In genomic region chr2:178819147-178819875, GRCh38 we compare ENCODE assay signal across 12 cellular contexts. TPM values are rescaled to one million over a fixed set of nuclear protein-coding genes. Genes with fewer than 3 reads are reported as not detected.
DNase-seq lines count a peak whose midpoint lies in the region; ATAC-seq and TF ChIP-seq lines count a peak whose summit lies in the region.
"Had no signal": no experiment of that assay in that cellular context is flagged by ENCODE, and none has a peak within 500 bp of the region (broad histone marks: within the 10 kb centered on the region; RNA-seq: fewer than 3 reads in every experiment).

No MANE protein-coding gene starts in this region.

- H3K27ac Mint-ChIP-seq in activated CD8-positive, alpha-beta T cell treated with anti-CD3 and anti-CD28 coated beads for 36 hours: no peak overlapping the region
- no peak overlapping the region for H3K27ac Mint-ChIP-seq in activated naive CD4-positive, alpha-beta T cell treated with anti-CD3 and anti-CD28 coated beads, Interleukin-2, amount 50 U/mL, for 72 hours

- POLR2A ChIA-PET in activated CD8-positive, alpha-beta T cell treated with anti-CD3 and anti-CD28 coated beads for 36 hours (lab: Charles Lee): no interaction called here

- no peak overlapping the region for H3K4me3 Mint-ChIP-seq in activated CD8-positive, alpha-beta T cell treated with anti-CD3 and anti-CD28 coated beads for 36 hours

- no peak for TF ChIP-seq CTCF in activated CD8-positive, alpha-beta T cell treated with anti-CD3 and anti-CD28 coated beads for 36 hours (IDR thresholded peaks at IDR 0.05)
- TF ChIP-seq CTCF in retinal pigment epithelial cell (conservative IDR thresholded peaks at IDR 0.05; ENCODE audit: low read depth, low read length): peak; percentile 5

- peaks cover 10% of the 10 kb centered on the region for H3K4me1 Mint-ChIP-seq in activated CD8-positive, alpha-beta T cell treated with anti-CD3 and anti-CD28 coated beads for 36 hours (ENCODE audit: low read depth)

- no peak overlapping the region for H3K4me3 ChIP-seq in retinal pigment epithelial cell (ENCODE audit: low read length)
- H3K4me3 ChIP-seq: Peyer's patch, testis had no signal

- no peak for DNase-seq in activated CD8-positive, alpha-beta T cell treated with anti-CD3 and anti-CD28 coated beads for 36 hours
- DNase-seq in retinal pigment epithelial cell (ENCODE audit: low read depth): no peak
- no peak for DNase-seq in activated CD4-positive, CD25-positive, alpha-beta regulatory T cell (lab: John Stamatoyannopoulos, UW)
- no peak for DNase-seq in activated naive CD4-positive, alpha-beta T cell treated with anti-CD3 and anti-CD28 coated beads, Interleukin-2, amount 50 U/mL, for 72 hours (ENCODE audit: low spot score in 2 of 2)
- DNase-seq: activated CD4-positive, alpha-beta T cell treated with anti-CD3 and anti-CD28 coated beads, Interleukin-2, amount 50 U/mL, for 48 hours; NCI-H446; Peyer's patch; stimulated activated CD4-positive, alpha-beta T cell treated with anti-CD3 and anti-CD28 coated beads, Interleukin-12 subunit alpha, Interleukin-12 subunit beta, amount 100 ng/mL, for 4 hours; testis had no signal

- H3K9me3 Mint-ChIP-seq in activated CD8-positive, alpha-beta T cell treated with anti-CD3 and anti-CD28 coated beads for 36 hours: peaks cover 2% of the 10 kb centered on the region
- peaks cover 0 to 3% of the 10 kb centered on the region in 2 donors for H3K9me3 Mint-ChIP-seq in activated naive CD4-positive, alpha-beta T cell treated with anti-CD3 and anti-CD28 coated beads, Interleukin-2, amount 50 U/mL, for 72 hours

- no peaks in the 10 kb centered on the region for H3K27me3 Mint-ChIP-seq in activated CD8-positive, alpha-beta T cell treated with anti-CD3 and anti-CD28 coated beads for 36 hours

- CTCF ChIA-PET in activated CD8-positive, alpha-beta T cell treated with anti-CD3 and anti-CD28 coated beads for 36 hours (lab: Charles Lee): interaction anchor here (0.8 to 1.3 kb wide), 4 partner anchors 15 to 310 kb away, joined by 3 to 6 read pairs (median 4); no protein-coding TSS in a partner anchor

- ATAC-seq in GM18517 (IDR thresholded peaks at IDR 0.05; ENCODE audit: unreplicated experiment) (peak; percentile 7), HG02852 (IDR thresholded peaks at IDR 0.05; ENCODE audit: unreplicated experiment) (peak; percentile 32), HG03135 (IDR thresholded peaks at IDR 0.05; ENCODE audit: unreplicated experiment) (no peak)
- ATAC-seq in activated CD8-positive, alpha-beta T cell treated with anti-CD3 and anti-CD28 coated beads for 36 hours: peak; percentile 70
- ATAC-seq in activated naive CD4-positive, alpha-beta T cell treated with anti-CD3 and anti-CD28 coated beads, Interleukin-2, amount 50 U/mL, for 72 hours: no peak

- intact Hi-C loops in activated CD8-positive, alpha-beta T cell treated with anti-CD3 and anti-CD28 coated beads for 36 hours (cut with micrococcal nuclease): no loop called here

- no peaks in the 10 kb centered on the region for H3K36me3 Mint-ChIP-seq in activated CD8-positive, alpha-beta T cell treated with anti-CD3 and anti-CD28 coated beads for 36 hours (ENCODE audit: low read depth)
- no peaks in the 10 kb centered on the region for H3K36me3 Mint-ChIP-seq in activated naive CD4-positive, alpha-beta T cell treated with anti-CD3 and anti-CD28 coated beads, Interleukin-2, amount 50 U/mL, for 72 hours

RNA-seq across cellular contexts. Expression of gene TTN, which starts 12.1 kb away (rescaled TPM):
- 1 to 10 TPM; 2.8 to 4.3 TPM for total RNA-seq in activated CD8-positive, alpha-beta T cell treated with anti-CD3 and anti-CD28 coated beads for 36 hours
- 1 to 10 TPM; 4.3 to 9.2 TPM for total RNA-seq in activated naive CD4-positive, alpha-beta T cell treated with anti-CD3 and anti-CD28 coated beads, Interleukin-2, amount 50 U/mL, for 72 hours

Comparison
In these comparisons a context has a peak if more than half of its experiments do, and no peak if none do; other contexts are left out.
1. ATAC-seq: peak in GM18517 (single experiment), HG02852 (single experiment) and activated CD8-positive, alpha-beta T cell treated with anti-CD3 and anti-CD28 coated beads for 36 hours (single experiment); none in HG03135 (single experiment) and activated naive CD4-positive, alpha-beta T cell treated with anti-CD3 and anti-CD28 coated beads, Interleukin-2, amount 50 U/mL, for 72 hours (0 of 2).